In the genomic region with DNA sequence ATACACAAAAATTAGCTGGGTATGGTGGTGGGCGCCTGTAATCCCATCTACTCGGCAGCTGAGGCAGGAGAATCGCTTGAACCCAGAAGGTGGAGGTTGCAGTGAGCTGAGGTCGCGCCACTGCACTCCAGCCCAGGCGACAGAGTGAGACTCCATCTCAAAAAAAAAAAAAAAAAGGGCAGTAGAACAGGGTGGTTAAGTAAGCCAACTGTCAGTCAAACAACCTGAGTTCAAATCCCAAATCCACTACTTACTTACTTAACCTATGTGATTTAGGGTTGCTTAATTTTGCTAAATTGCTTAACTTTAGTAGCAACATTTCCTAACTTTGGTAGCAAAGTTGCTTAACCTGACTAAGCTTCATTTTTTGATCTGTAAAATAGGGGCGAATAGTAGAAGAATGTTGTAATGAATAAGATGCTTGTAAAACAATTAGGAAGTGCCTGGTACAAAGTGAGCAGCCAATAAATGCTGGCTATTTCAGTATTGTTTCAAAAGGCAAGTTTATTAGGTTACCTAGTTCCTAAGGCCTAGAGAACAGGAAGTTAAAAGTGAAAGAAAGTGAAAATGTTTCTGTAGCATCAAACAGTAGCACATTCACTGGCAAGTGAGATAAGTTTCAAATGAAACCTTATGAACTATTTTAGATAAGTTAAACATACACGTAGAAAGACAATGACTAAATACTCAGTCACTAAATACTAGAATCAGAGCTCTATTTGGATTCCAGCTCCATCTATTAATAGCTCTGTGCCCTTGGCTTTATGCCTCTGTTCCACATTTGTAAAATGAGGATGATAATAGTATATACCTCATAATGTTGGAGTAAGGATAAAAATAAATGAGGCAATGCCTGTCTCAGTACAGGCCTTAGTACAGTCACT, we compare ENCODE assay signal across 8 cellular contexts.
A peak's percentile ranks its signal among the peaks of the same experiment; 100 is the strongest.
DNase-seq lines count a peak whose midpoint lies in the region; ATAC-seq lines count a peak whose summit lies in the region.

No MANE protein-coding gene starts in this region.

- no peaks in the 10 kb centered on the region for H3K27me3 ChIP-seq in mesenchymal stem cell (ENCODE audit: control insufficient read depth in 1 of 2, insufficient read depth in 1 of 2, low read length in 2 of 2)

- no peak overlapping the region for H2AK5ac ChIP-seq in mesenchymal stem cell (ENCODE audit: low read length, severe bottlenecking)

- no peak overlapping the region for H4K91ac ChIP-seq in mesenchymal stem cell (ENCODE audit: low read length)

- DNase-seq in activated naive CD4-positive, alpha-beta T cell treated with Interleukin-2 at 50 U/mL for 16 hours = no peak
- DNase-seq in mesenchymal stem cell (peak; percentile 29), NCI-H2227 treated with DMSO at 0.1 percent for 48 hours (lab: John Stamatoyannopoulos, UW) (no peak), superior temporal gyrus (ENCODE audit: extremely low spot score) (no peak)

- H2BK15ac ChIP-seq in mesenchymal stem cell (ENCODE audit: low read depth, poor library complexity, severe bottlenecking) = no peak overlapping the region

- peak overlapping the region; percentile 82 for H3K27ac Mint-ChIP-seq in activated naive CD4-positive, alpha-beta T cell treated with anti-CD3 and anti-CD28 coated beads, Interleukin-2, amount 50 U/mL, for 24 hours
- peak overlapping the region; percentile 57 for H3K27ac Mint-ChIP-seq in activated T-helper 17 cell treated with anti-CD3 and anti-CD28 coated beads, Interleukin-2, amount 50 U/mL, for 72 hours

- H3K36me3 Mint-ChIP-seq in activated naive CD4-positive, alpha-beta T cell treated with anti-CD3 and anti-CD28 coated beads, Interleukin-2, amount 50 U/mL, for 24 hours = no peaks in the 10 kb centered on the region
- no peaks in the 10 kb centered on the region for H3K36me3 Mint-ChIP-seq in activated T-helper 17 cell treated with anti-CD3 and anti-CD28 coated beads, Interleukin-2, amount 50 U/mL, for 72 hours (ENCODE audit: low read depth)

- H2BK5ac ChIP-seq in mesenchymal stem cell (ENCODE audit: low read depth, low read length, poor library complexity, severe bottlenecking) = no peak overlapping the region

- peak; percentile 75 for ATAC-seq in HG03432 (IDR thresholded peaks at IDR 0.05; ENCODE audit: unreplicated experiment)
- peak; percentile 63 for ATAC-seq in activated T-helper 17 cell treated with anti-CD3 and anti-CD28 coated beads, Interleukin-2, amount 50 U/mL, for 72 hours (replicated peaks)
- ATAC-seq in HG03457 (IDR thresholded peaks at IDR 0.05; ENCODE audit: unreplicated experiment) = no peak

- no peaks in the 10 kb centered on the region for H3K9me3 Mint-ChIP-seq in activated naive CD4-positive, alpha-beta T cell treated with anti-CD3 and anti-CD28 coated beads, Interleukin-2, amount 50 U/mL, for 24 hours
- H3K9me3 Mint-ChIP-seq in activated T-helper 17 cell treated with anti-CD3 and anti-CD28 coated beads, Interleukin-2, amount 50 U/mL, for 72 hours = no peaks in the 10 kb centered on the region

- H3K4me2 ChIP-seq in mesenchymal stem cell (ENCODE audit: low read length, poor library complexity, severe bottlenecking) = no peak overlapping the region

- H2BK12ac ChIP-seq in mesenchymal stem cell (ENCODE audit: low read length in 2 of 2) = no peak overlapping the region

- no peak overlapping the region for H2BK120ac ChIP-seq in mesenchymal stem cell (ENCODE audit: low read depth, low read length)

- no peak overlapping the region for H3K18ac ChIP-seq in mesenchymal stem cell (ENCODE audit: low read depth in 1 of 2, low read length in 2 of 2)

- peaks cover 31% of the 10 kb centered on the region for H3K4me1 Mint-ChIP-seq in activated naive CD4-positive, alpha-beta T cell treated with anti-CD3 and anti-CD28 coated beads, Interleukin-2, amount 50 U/mL, for 24 hours
- peaks cover 9% of the 10 kb centered on the region for H3K4me1 Mint-ChIP-seq in activated T-helper 17 cell treated with anti-CD3 and anti-CD28 coated beads, Interleukin-2, amount 50 U/mL, for 72 hours

- H2AFZ ChIP-seq in mesenchymal stem cell (ENCODE audit: low read depth, low read length) = no peak overlapping the region

- WGBS in mesenchymal stem cell = 81% methylated on average over 1 of the region's 8 CpGs

- H3K4ac ChIP-seq in mesenchymal stem cell (ENCODE audit: low read depth in 1 of 2, low read length in 2 of 2) = no peak overlapping the region

- no peaks in the 10 kb centered on the region for H3K36me3 ChIP-seq in mesenchymal stem cell (ENCODE audit: control insufficient read depth in 1 of 2, insufficient read depth in 2 of 2, low read depth in 1 of 2, low read length in 2 of 2)

- H4K8ac ChIP-seq in mesenchymal stem cell (ENCODE audit: low read length) = no peak overlapping the region

- peak overlapping the region in 1 of 2 experiments; percentile 52 for H3K4me3 ChIP-seq in mesenchymal stem cell (ENCODE audit: insufficient read depth in 1 of 2, low read depth in 1 of 2, low read length in 2 of 2)

- no peaks in the 10 kb centered on the region for H3K27me3 Mint-ChIP-seq in activated naive CD4-positive, alpha-beta T cell treated with anti-CD3 and anti-CD28 coated beads, Interleukin-2, amount 50 U/mL, for 24 hours
- no peaks in the 10 kb centered on the region for H3K27me3 Mint-ChIP-seq in activated T-helper 17 cell treated with anti-CD3 and anti-CD28 coated beads, Interleukin-2, amount 50 U/mL, for 72 hours

- H3K4me3 Mint-ChIP-seq in activated naive CD4-positive, alpha-beta T cell treated with anti-CD3 and anti-CD28 coated beads, Interleukin-2, amount 50 U/mL, for 24 hours = peak overlapping the region; percentile 64
- H3K4me3 Mint-ChIP-seq in activated T-helper 17 cell treated with anti-CD3 and anti-CD28 coated beads, Interleukin-2, amount 50 U/mL, for 72 hours = peak overlapping the region; percentile 46

- H3K23ac ChIP-seq in mesenchymal stem cell (ENCODE audit: low read length in 2 of 2) = no peak overlapping the region

- no peaks in the 10 kb centered on the region for H3K79me1 ChIP-seq in mesenchymal stem cell (replicated peaks; ENCODE audit: low read length, poor library complexity, severe bottlenecking)

- peak overlapping the region; percentile 83 for H3K9ac ChIP-seq in mesenchymal stem cell (ENCODE audit: low read length)

- H3K14ac ChIP-seq in mesenchymal stem cell (ENCODE audit: low read length in 2 of 2) = no peak overlapping the region

- no peak overlapping the region for H3K27ac ChIP-seq in mesenchymal stem cell (ENCODE audit: low read length, poor library complexity, severe bottlenecking)

- H3K9me3 ChIP-seq in mesenchymal stem cell (ENCODE audit: control insufficient read depth, low read length) = no peaks in the 10 kb centered on the region

- H3K4me1 ChIP-seq in mesenchymal stem cell (ENCODE audit: control insufficient read depth, insufficient read depth, low read depth, low read length) = no peaks in the 10 kb centered on the region
